Comparison of ENCODE assay signal across 8 cellular contexts in the genomic region with DNA sequence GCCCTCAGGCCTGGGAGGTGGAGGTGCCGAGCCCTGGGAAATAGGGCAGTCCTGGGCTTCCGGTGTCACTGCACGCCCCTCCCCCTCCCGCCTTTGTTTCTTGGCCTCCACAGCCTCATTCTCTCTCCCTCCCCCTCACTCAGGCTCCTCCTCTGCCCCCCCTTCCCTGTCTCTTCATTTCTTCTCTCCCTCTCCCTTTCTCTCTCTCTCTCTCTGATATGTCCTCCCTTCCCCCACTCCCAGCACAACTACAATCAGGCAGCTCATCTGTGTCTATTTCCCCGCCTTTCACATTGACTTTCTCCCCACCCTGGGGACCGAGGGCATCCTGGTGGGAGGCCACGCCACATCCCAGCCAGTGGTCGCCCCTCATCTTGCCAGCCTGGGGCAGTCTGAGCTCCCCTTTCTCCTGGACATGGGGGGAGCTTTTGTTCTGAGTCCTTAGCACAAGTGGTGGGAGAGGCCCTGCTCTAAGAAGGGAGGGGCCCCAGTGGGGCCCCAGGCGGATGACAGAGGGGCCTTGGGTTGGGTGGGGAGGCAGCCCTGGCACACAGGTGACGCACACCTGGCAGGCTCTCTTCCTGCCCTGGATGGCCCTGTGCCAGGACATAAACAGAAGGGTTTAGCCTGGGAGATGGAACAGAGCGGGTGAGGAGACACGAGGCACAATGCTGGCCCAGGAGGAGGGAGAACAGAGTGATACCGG. TPM values are rescaled to one million over a fixed set of nuclear protein-coding genes. Genes with fewer than 3 reads are reported as not detected.
DNase-seq lines count a peak whose midpoint lies in the region; ATAC-seq and TF ChIP-seq lines count a peak whose summit lies in the region.

No MANE protein-coding gene starts in this region.

- peak; percentile 22 for DNase-seq in NCI-H2227 (lab: John Stamatoyannopoulos, UW; ENCODE audit: unreplicated experiment)
- DNase-seq in NCI-H2227 treated with DMSO at 0.1 percent for 48 hours (lab: John Stamatoyannopoulos, UW): no peak
- peak; percentile 51 for DNase-seq in UCSD-AML1 (lab: John Stamatoyannopoulos, UW; ENCODE audit: unreplicated experiment)
- DNase-seq in naive thymus-derived CD4-positive, alpha-beta T cell: peak in 7 of 9 donors; percentile 22 to 59 (median 52)
- no peak for DNase-seq in vagina (ENCODE audit: extremely low spot score in 2 of 2)
- no peak for DNase-seq in coronary artery (ENCODE audit: low spot score)

- H3K36me3 ChIP-seq in ectodermal cell (ENCODE audit: control insufficient read depth, insufficient read depth, low read length) (peaks cover 4% of the 10 kb centered on the region), vagina (no peaks in the 10 kb centered on the region)
- peaks cover 0 to 4% (median 0%) of the 10 kb centered on the region in 3 experiments for H3K36me3 ChIP-seq in naive thymus-derived CD4-positive, alpha-beta T cell (ENCODE audit: control insufficient read depth in 2 of 3, insufficient read depth in 3 of 3, low read length in 3 of 3)

- no peak overlapping the region for H3K4me3 ChIP-seq in ectodermal cell (ENCODE audit: insufficient read depth, low read depth, low read length)
- no peak overlapping the region for H3K4me3 ChIP-seq in naive thymus-derived CD4-positive, alpha-beta T cell (ENCODE audit: low read length)
- H3K4me3 ChIP-seq in vagina: no peak overlapping the region
- H3K4me3 ChIP-seq in coronary artery: no peak overlapping the region

- no peaks in the 10 kb centered on the region for H3K27me3 ChIP-seq in ectodermal cell (ENCODE audit: control insufficient read depth, insufficient read depth, low read length, poor library complexity, severe bottlenecking)
- H3K27me3 ChIP-seq in naive thymus-derived CD4-positive, alpha-beta T cell (ENCODE audit: control insufficient read depth in 2 of 2, insufficient read depth in 2 of 2, low read length in 2 of 2): no peaks in the 10 kb centered on the region
- H3K27me3 ChIP-seq in vagina: no peaks in the 10 kb centered on the region

- H3K4me1 ChIP-seq in ectodermal cell (ENCODE audit: control insufficient read depth, insufficient read depth, low read length): peaks cover 34% of the 10 kb centered on the region
- H3K4me1 ChIP-seq in naive thymus-derived CD4-positive, alpha-beta T cell (ENCODE audit: control insufficient read depth in 2 of 2, insufficient read depth in 2 of 2, low read length in 2 of 2): peaks cover 15 to 33% of the 10 kb centered on the region in 2 donors
- H3K4me1 ChIP-seq in vagina: peaks cover 63% of the 10 kb centered on the region

- POLR2A ChIA-PET in naive thymus-derived CD4-positive, alpha-beta T cell (lab: Charles Lee): no interaction called here

- H3K36me3 Mint-ChIP-seq in naive thymus-derived CD4-positive, alpha-beta T cell: peaks cover 0 to 7% (median 0%) of the 10 kb centered on the region in 5 donors

- H3K27me3 Mint-ChIP-seq in naive thymus-derived CD4-positive, alpha-beta T cell: no peaks in the 10 kb centered on the region

- H3K9me3 Mint-ChIP-seq in naive thymus-derived CD4-positive, alpha-beta T cell: no peaks in the 10 kb centered on the region

- H3K27ac ChIP-seq in ectodermal cell (ENCODE audit: insufficient read depth, low read depth, low read length, poor library complexity, severe bottlenecking) (peak overlapping the region; percentile 60), vagina (peak overlapping the region; percentile 73), coronary artery (peak overlapping the region in 1 of 2 donors; percentile 87)
- peak overlapping the region; percentile 40 for H3K27ac ChIP-seq in naive thymus-derived CD4-positive, alpha-beta T cell (ENCODE audit: low read depth, low read length)

- no peak for TF ChIP-seq POLR2A in vagina (IDR thresholded peaks at IDR 0.05)

- CTCF ChIA-PET in naive thymus-derived CD4-positive, alpha-beta T cell (lab: Charles Lee): interaction anchor here (1.0 kb wide), 2 partner anchors 9 to 164 kb away, joined by 3 to 4 read pairs; no protein-coding TSS in a partner anchor

- ATAC-seq in naive thymus-derived CD4-positive, alpha-beta T cell: peak; percentile 24
- no peak for ATAC-seq in HG02852 (IDR thresholded peaks at IDR 0.05; ENCODE audit: unreplicated experiment)

- TF ChIP-seq CTCF in vagina (IDR thresholded peaks at IDR 0.05) (no peak), coronary artery (IDR thresholded peaks at IDR 0.05) (no peak)

- H3K9me3 ChIP-seq in ectodermal cell (ENCODE audit: control insufficient read depth, low read length) (no peaks in the 10 kb centered on the region), vagina (no peaks in the 10 kb centered on the region)
- H3K9me3 ChIP-seq in naive thymus-derived CD4-positive, alpha-beta T cell (ENCODE audit: control insufficient read depth in 2 of 3, low read length in 3 of 3): no peaks in the 10 kb centered on the region

- intact Hi-C loops in naive thymus-derived CD4-positive, alpha-beta T cell (cut with micrococcal nuclease): no loop called here
- intact Hi-C loops in vagina (cut with DNase I): loop anchor here (10.0 kb wide), 1 partner anchor 157 kb away; no protein-coding TSS in a partner anchor

- H3K4me1 Mint-ChIP-seq in naive thymus-derived CD4-positive, alpha-beta T cell: peaks cover 34 to 54% (median 51%) of the 10 kb centered on the region in 7 donors

- peak overlapping the region; percentile 62 to 97 (median 82) for H3K27ac Mint-ChIP-seq in naive thymus-derived CD4-positive, alpha-beta T cell

- 41 to 47% methylated on average over 13 of the region's 13 CpGs for WGBS in ectodermal cell, 2 experiments

- H3K4me3 Mint-ChIP-seq in naive thymus-derived CD4-positive, alpha-beta T cell: peak overlapping the region in 7 of 10 donors; percentile 2 to 67 (median 43)

RNA-seq across cellular contexts. Expression of a gene that starts 40.1 kb away (rescaled TPM):
- polyA plus RNA-seq in ectodermal cell (2013, experiment 1 of 4): 132 TPM
- 120 TPM for polyA plus RNA-seq in ectodermal cell (2013, experiment 2 of 4)
- polyA plus RNA-seq in ectodermal cell (2013, experiment 3 of 4): 93.3 TPM
- polyA plus RNA-seq in ectodermal cell (2013, experiment 4 of 4): 89.4 TPM
- 100 to 1,000 TPM in 1 of 5 experiments, 10 to 100 TPM in 4; 32.4 to 230 (median 33.7) TPM for total RNA-seq in naive thymus-derived CD4-positive, alpha-beta T cell
- 10 to 100 TPM; 76.0 to 91.3 TPM for polyA plus RNA-seq in naive thymus-derived CD4-positive, alpha-beta T cell
- 39.3 TPM for total RNA-seq in vagina

Comparison
In these comparisons a context has a peak if more than half of its experiments do, and no peak if none do; other contexts are left out.
1. DNase-seq: peak in NCI-H2227 (single experiment), UCSD-AML1 (single experiment) and naive thymus-derived CD4-positive, alpha-beta T cell (7 of 9); none in NCI-H2227 treated with DMSO at 0.1 percent for 48 hours (single experiment), vagina (0 of 2) and coronary artery (single experiment).